9 cellular contexts compared by ENCODE assay signal in genomic region chr19:36009633-36010379, GRCh38. TPM values are rescaled to one million over a fixed set of nuclear protein-coding genes. Genes with fewer than 3 reads are reported as not detected.
DNase-seq lines count a peak whose midpoint lies in the region; ATAC-seq and TF ChIP-seq lines count a peak whose summit lies in the region.
"Had no signal": no experiment of that assay in that cellular context is flagged by ENCODE, and none has a peak within 500 bp of the region (broad histone marks: within the 10 kb centered on the region; RNA-seq: fewer than 3 reads in every experiment).

No MANE protein-coding gene starts in this region.

- H3K27ac ChIP-seq in ascending aorta (peak overlapping the region; percentile 68 to 76), suprapubic skin (no peak overlapping the region)

- no peaks in the 10 kb centered on the region for H3K27me3 Mint-ChIP-seq in activated CD4-positive, alpha-beta T cell treated with anti-CD3 and anti-CD28 coated beads for 36 hours

- H3K4me3 Mint-ChIP-seq in activated CD4-positive, alpha-beta T cell treated with anti-CD3 and anti-CD28 coated beads for 36 hours = peak overlapping the region; percentile 35

- H3K4me1 ChIP-seq in ascending aorta (peaks cover 4 to 21% of the 10 kb centered on the region in 2 donors), suprapubic skin (peaks cover 30% of the 10 kb centered on the region)

- H3K9me3 ChIP-seq in ascending aorta (no peaks in the 10 kb centered on the region), suprapubic skin (no peaks in the 10 kb centered on the region)

- CTCF ChIA-PET in activated CD4-positive, alpha-beta T cell treated with anti-CD3 and anti-CD28 coated beads for 36 hours (lab: Charles Lee) = no interaction called here

- no peak for DNase-seq in activated CD4-positive, alpha-beta T cell treated with anti-CD3 and anti-CD28 coated beads for 36 hours
- DNase-seq in activated CD4-positive, alpha-beta T cell treated with anti-CD3 and anti-CD28 coated beads for 1 hour = no peak
- no peak for DNase-seq in ascending aorta (ENCODE audit: low spot score in 2 of 2)
- DNase-seq in kidney epithelial cell (ENCODE audit: low read depth) = no peak
- no peak for DNase-seq in suprapubic skin (ENCODE audit: low spot score in 2 of 2)
- no peak for DNase-seq in DMS79 (lab: John Stamatoyannopoulos, UW)
- no peak for DNase-seq in NCI-H2196 treated with DMSO at 0.1 percent for 48 hours (lab: John Stamatoyannopoulos, UW; ENCODE audit: unreplicated experiment)
- DNase-seq in foreskin melanocyte = no peak
- DNase-seq: DMS 273 treated with DMSO at 0.1 percent for 48 hours had no signal

- WGBS in suprapubic skin = 50% methylated on average over 15 of the region's 15 CpGs

- H3K27ac Mint-ChIP-seq in activated CD4-positive, alpha-beta T cell treated with anti-CD3 and anti-CD28 coated beads for 36 hours = no peak overlapping the region

- H3K4me3 ChIP-seq in ascending aorta (peak overlapping the region; percentile 62 to 65), kidney epithelial cell (ENCODE audit: low read depth, low read length) (peak overlapping the region; percentile 31), suprapubic skin (peak overlapping the region; percentile 56)

- no peaks in the 10 kb centered on the region for H3K9me3 Mint-ChIP-seq in activated CD4-positive, alpha-beta T cell treated with anti-CD3 and anti-CD28 coated beads for 36 hours (ENCODE audit: low read depth)

- ATAC-seq in activated CD4-positive, alpha-beta T cell treated with anti-CD3 and anti-CD28 coated beads for 36 hours = no peak

- POLR2A ChIA-PET in activated CD4-positive, alpha-beta T cell treated with anti-CD3 and anti-CD28 coated beads for 36 hours (lab: Charles Lee) = no interaction called here

- TF ChIP-seq EP300 in suprapubic skin (IDR thresholded peaks at IDR 0.05) = no peak

- peaks cover 5% of the 10 kb centered on the region for H3K36me3 Mint-ChIP-seq in activated CD4-positive, alpha-beta T cell treated with anti-CD3 and anti-CD28 coated beads for 36 hours (ENCODE audit: low read depth)

- intact Hi-C loops in activated CD4-positive, alpha-beta T cell treated with anti-CD3 and anti-CD28 coated beads for 36 hours (cut with DNase I, micrococcal nuclease) = loop anchor here in 1 of 2 experiments (5.0 kb wide), 1 partner anchor 293 kb away; the partner anchor contains the start of gene KMT2B
- intact Hi-C loops in ascending aorta (cut with DNase I) = loop anchor here (10.0 kb wide), 1 partner anchor 365 kb away; the partner anchor contains the start of genes COX6B1 and ETV2

- TF ChIP-seq CTCF in ascending aorta (IDR thresholded peaks at IDR 0.05) = no peak
- TF ChIP-seq CTCF in kidney epithelial cell (IDR thresholded peaks at IDR 0.05; ENCODE audit: insufficient read depth, low read length, poor library complexity, severe bottlenecking) = no peak
- TF ChIP-seq CTCF in suprapubic skin (IDR thresholded peaks at IDR 0.05) = no peak

- H3K27me3 ChIP-seq in ascending aorta (no peaks in the 10 kb centered on the region), kidney epithelial cell (ENCODE audit: control insufficient read depth, insufficient read depth, low read length) (no peaks in the 10 kb centered on the region), suprapubic skin (no peaks in the 10 kb centered on the region)

- no peak for TF ChIP-seq POLR2A in suprapubic skin (IDR thresholded peaks at IDR 0.05)

- H3K4me1 Mint-ChIP-seq in activated CD4-positive, alpha-beta T cell treated with anti-CD3 and anti-CD28 coated beads for 36 hours = peaks cover 26% of the 10 kb centered on the region

- H3K36me3 ChIP-seq in ascending aorta (no peaks in the 10 kb centered on the region), kidney epithelial cell (ENCODE audit: control insufficient read depth, insufficient read depth, low read length) (no peaks in the 10 kb centered on the region), suprapubic skin (no peaks in the 10 kb centered on the region)

RNA-seq across cellular contexts. Expression of gene SYNE4, which starts 1.2 kb away (rescaled TPM):
- total RNA-seq in activated CD4-positive, alpha-beta T cell treated with anti-CD3 and anti-CD28 coated beads for 36 hours = 1 to 10 TPM; 1.6 to 1.7 TPM
- not detected for total RNA-seq in ascending aorta
- 8.6 and 11.5 TPM in 2 replicates for total RNA-seq in kidney epithelial cell
- 1 to 10 TPM in 3 of 4 donors, under 1 TPM in 1; 0.42 to 3.0 (median 1.8) TPM for total RNA-seq in suprapubic skin

RNA-seq across cellular contexts. Expression of gene ALKBH6, which starts 4.2 kb away (rescaled TPM):
- 10 to 100 TPM; 40.6 to 42.2 TPM for total RNA-seq in activated CD4-positive, alpha-beta T cell treated with anti-CD3 and anti-CD28 coated beads for 36 hours
- total RNA-seq in ascending aorta (35.3 TPM), kidney epithelial cell (17.5 and 22.4 TPM in 2 replicates), suprapubic skin (10 to 100 TPM; 21.1 to 33.2 (median 24.9) TPM)

RNA-seq across cellular contexts. Expression of gene SDHAF1, which starts 14.8 kb away (rescaled TPM):
- total RNA-seq in activated CD4-positive, alpha-beta T cell treated with anti-CD3 and anti-CD28 coated beads for 36 hours = 10 to 100 TPM; 16.0 to 19.2 TPM
- total RNA-seq in ascending aorta = 107 TPM
- 47.4 and 49.5 TPM in 2 replicates for total RNA-seq in kidney epithelial cell
- total RNA-seq in suprapubic skin = 10 to 100 TPM; 21.6 to 29.6 (median 27.5) TPM

RNA-seq across cellular contexts. Expression of gene CLIP3, which starts 22.9 kb away (rescaled TPM):
- total RNA-seq in activated CD4-positive, alpha-beta T cell treated with anti-CD3 and anti-CD28 coated beads for 36 hours = under 1 TPM; 0.16 to 0.42 TPM
- 43.2 TPM for total RNA-seq in ascending aorta
- 4.6 and 4.7 TPM in 2 replicates for total RNA-seq in kidney epithelial cell
- 1 to 10 TPM; 2.2 to 3.0 (median 2.7) TPM for total RNA-seq in suprapubic skin

RNA-seq across cellular contexts. Expression of gene THAP8, which starts 44.3 kb away (rescaled TPM):
- total RNA-seq in activated CD4-positive, alpha-beta T cell treated with anti-CD3 and anti-CD28 coated beads for 36 hours = 1 to 10 TPM; 3.1 to 3.4 TPM
- total RNA-seq in ascending aorta (not detected), kidney epithelial cell (12.0 and 16.3 TPM in 2 replicates), suprapubic skin (10 to 100 TPM in 3 of 4 donors, 1 to 10 TPM in 1; 5.7 to 20.4 (median 10.9) TPM)
